ENCODE assay signal across 1 cellular context in the genomic region with DNA sequence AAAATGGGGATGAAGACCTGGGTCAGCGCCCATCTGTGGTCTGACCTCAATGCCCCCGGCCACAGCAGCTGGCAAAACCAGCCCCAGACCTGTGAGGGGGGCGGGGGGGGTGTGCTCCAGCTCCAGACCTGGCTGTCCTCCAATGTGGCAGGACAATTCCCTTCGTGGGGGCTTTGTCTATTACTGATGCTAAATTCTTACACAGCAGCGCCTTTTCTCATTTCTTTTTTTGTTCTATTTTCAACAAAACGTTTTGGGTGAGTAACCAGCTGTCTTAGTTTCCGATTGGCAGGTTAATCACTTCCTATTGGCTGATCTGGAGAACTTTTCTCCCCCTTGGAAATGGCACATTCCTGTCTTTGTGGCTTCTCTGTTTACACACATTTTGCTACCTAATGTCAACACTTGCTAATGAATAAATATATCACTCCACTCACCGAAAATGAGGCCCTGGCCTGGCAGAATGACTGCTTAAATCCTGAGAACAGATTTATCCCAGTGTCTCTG.
TF ChIP-seq lines count a peak whose summit lies in the region.

No MANE protein-coding gene starts in this region.

TF ChIP-seq in GM23338, 12 proteins besides CTCF, POLR2A, EP300 and RAD21 (continued from another document):
- no peak for TF ChIP-seq CREB1 (CRISPR knock-in tag; IDR thresholded peaks at IDR 0.05; ENCODE audit: low read depth)
- TF ChIP-seq EZH2 (IDR thresholded peaks at IDR 0.05; ENCODE audit: low read depth, unreplicated experiment) = no peak
- TF ChIP-seq EZH2phosphoT487 (IDR thresholded peaks at IDR 0.05; ENCODE audit: unreplicated experiment) = no peak
- TF ChIP-seq STAT1 (IDR thresholded peaks at IDR 0.05; ENCODE audit: unreplicated experiment) = no peak
- no peak for TF ChIP-seq REST (IDR thresholded peaks at IDR 0.05; ENCODE audit: unreplicated experiment)
- TF ChIP-seq ZNF331 (CRISPR knock-in tag; IDR thresholded peaks at IDR 0.05; ENCODE audit: low read depth) = no peak
TF ChIP-seq in GM23338: peak in this region for 0.
